Comparison of ENCODE assay signal across 21 cellular contexts in the genomic region with DNA sequence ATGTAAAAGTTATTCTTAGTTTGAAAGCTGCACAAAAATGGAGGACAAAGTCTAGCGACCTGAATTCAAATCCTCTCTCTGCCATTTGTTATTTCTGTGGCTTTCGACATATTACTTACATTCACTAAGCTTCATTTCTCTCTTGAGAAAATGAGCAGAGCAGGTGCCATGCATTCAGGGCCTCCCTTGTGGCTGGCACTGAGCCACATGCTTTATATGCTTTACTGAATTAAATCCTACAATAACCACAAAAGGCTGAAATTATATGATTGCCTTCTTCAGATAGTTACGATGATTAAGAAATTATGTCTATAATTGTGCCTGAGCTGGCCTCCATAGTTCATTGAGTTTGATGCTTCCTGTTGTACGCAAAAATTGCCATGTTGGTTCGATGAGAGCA.
DNase-seq lines count a peak whose midpoint lies in the region; ATAC-seq and TF ChIP-seq lines count a peak whose summit lies in the region.
"Had no signal": no experiment of that assay in that cellular context is flagged by ENCODE, and none has a peak within 500 bp of the region (broad histone marks: within the 10 kb centered on the region; RNA-seq: fewer than 3 reads in every experiment).

No MANE protein-coding gene starts in this region.

- ATAC-seq in HG03135 (IDR thresholded peaks at IDR 0.05; ENCODE audit: unreplicated experiment), result no peak
- ATAC-seq: activated CD4-positive, alpha-beta T cell treated with anti-CD3 and anti-CD28 coated beads for 36 hours; activated naive CD4-positive, alpha-beta T cell treated with anti-CD3 and anti-CD28 coated beads, Interleukin-2, amount 50 U/mL, for 72 hours had no signal

- DNase-seq in NCI-H2171 treated with DMSO at 0.1 percent for 48 hours (lab: John Stamatoyannopoulos, UW) (peak; percentile 26), NCI-H2171 (lab: John Stamatoyannopoulos, UW) (no peak), NCI-H1436 (lab: John Stamatoyannopoulos, UW) (peak; percentile 98), NCI-H69 (lab: John Stamatoyannopoulos, UW) (peak; percentile 73), HuH-7 (ENCODE audit: low spot score) (no peak), GM20000 (ENCODE audit: low spot score) (no peak)
- DNase-seq in activated CD4-positive, alpha-beta T cell treated with anti-CD3 and anti-CD28 coated beads for 4 hours, result no peak
- DNase-seq: activated CD4-positive, alpha-beta T cell treated with anti-CD3 and anti-CD28 coated beads for 36 hours; activated T-cell treated with anti-CD3 and anti-CD28 coated beads for 4 hours; CD4-positive, alpha-beta memory T cell; DMS79 treated with DMSO at 0.1 percent for 48 hours; effector CD4-positive, alpha-beta T cell; glutamatergic neuron; HCEC 1CT; islet precursor cell; naive B cell; sigmoid colon; stimulated activated CD4-positive, alpha-beta T cell treated with anti-CD3 and anti-CD28 coated beads, Interleukin-15, amount 100 ng/mL, for 24 hours; stimulated activated naive CD4-positive, alpha-beta T cell treated with Interleukin-2 at 50 U/mL for 16 hours had no signal

- TF ChIP-seq CTCF in GM20000 (IDR thresholded peaks at IDR 0.05; ENCODE audit: extremely low read depth, missing control alignments), result no peak

Comparison
In these comparisons a context has a peak if more than half of its experiments do, and no peak if none do; other contexts are left out.
1. DNase-seq: peak in NCI-H2171 treated with DMSO at 0.1 percent for 48 hours (single experiment), NCI-H1436 (single experiment) and NCI-H69 (single experiment); none in NCI-H2171 (single experiment), activated CD4-positive, alpha-beta T cell treated with anti-CD3 and anti-CD28 coated beads for 4 hours (0 of 2), HuH-7 (single experiment) and GM20000 (single experiment).